ENCODE assay signal across 9 cellular contexts in genomic region chr10:32940321-32941264, GRCh38. TPM values are rescaled to one million over a fixed set of nuclear protein-coding genes. Genes with fewer than 3 reads are reported as not detected.
A peak's percentile ranks its signal among the peaks of the same experiment; 100 is the strongest.
DNase-seq lines count a peak whose midpoint lies in the region; ATAC-seq and TF ChIP-seq lines count a peak whose summit lies in the region.
"Had no signal": no experiment of that assay in that cellular context is flagged by ENCODE, and none has a peak within 500 bp of the region (broad histone marks: within the 10 kb centered on the region; RNA-seq: fewer than 3 reads in every experiment).

No MANE protein-coding gene starts in this region.

- peaks cover 22% of the 10 kb centered on the region for H3K4me1 Mint-ChIP-seq in activated T-cell treated with anti-CD3 and anti-CD28 coated beads, Interleukin-2, amount 50 U/mL, for 72 hours (ENCODE audit: low read depth)
- peaks cover 48% of the 10 kb centered on the region for H3K4me1 Mint-ChIP-seq in glutamatergic neuron (ENCODE audit: low read depth, unreplicated experiment)
- H3K4me1 Mint-ChIP-seq in activated CD8-positive, alpha-beta T cell treated with anti-CD3 and anti-CD28 coated beads for 36 hours (ENCODE audit: low read depth): peaks cover 32% of the 10 kb centered on the region

- peaks cover 100% of the 10 kb centered on the region for H3K79me2 ChIP-seq in PC-3 (ENCODE audit: low read length)

- H3K9me2 ChIP-seq in PC-3 (replicated peaks; ENCODE audit: low read length): no peaks in the 10 kb centered on the region

- POLR2A ChIA-PET in PC-3 (lab: Charles Lee; ENCODE audit: unreplicated experiment): no interaction called here
- POLR2A ChIA-PET in activated CD8-positive, alpha-beta T cell treated with anti-CD3 and anti-CD28 coated beads for 36 hours (lab: Charles Lee): no interaction called here

- peak overlapping the region; percentile 63 for H3K27ac Mint-ChIP-seq in activated T-cell treated with anti-CD3 and anti-CD28 coated beads, Interleukin-2, amount 50 U/mL, for 72 hours
- H3K27ac Mint-ChIP-seq in glutamatergic neuron (ENCODE audit: unreplicated experiment): peak overlapping the region; percentile 53
- H3K27ac Mint-ChIP-seq in activated CD8-positive, alpha-beta T cell treated with anti-CD3 and anti-CD28 coated beads for 36 hours: no peak overlapping the region

- peaks cover 18% of the 10 kb centered on the region for H3F3A ChIP-seq in PC-3 (ENCODE audit: low read length, unreplicated experiment)

- H3K9me3 ChIP-seq in PC-3 (ENCODE audit: low read length) (no peaks in the 10 kb centered on the region), tibial artery (no peaks in the 10 kb centered on the region)

- no peak overlapping the region for H3K4me3 Mint-ChIP-seq in activated T-cell treated with anti-CD3 and anti-CD28 coated beads, Interleukin-2, amount 50 U/mL, for 72 hours
- no peak overlapping the region for H3K4me3 Mint-ChIP-seq in glutamatergic neuron (ENCODE audit: unreplicated experiment)
- no peak overlapping the region for H3K4me3 Mint-ChIP-seq in activated CD8-positive, alpha-beta T cell treated with anti-CD3 and anti-CD28 coated beads for 36 hours

- peak in 1 of 2 donors; percentile 44 for ATAC-seq in activated T-cell treated with anti-CD3 and anti-CD28 coated beads, Interleukin-2, amount 50 U/mL, for 72 hours (replicated peaks in 1 of 2)
- ATAC-seq in PC-3: no peak
- no peak for ATAC-seq in activated CD8-positive, alpha-beta T cell treated with anti-CD3 and anti-CD28 coated beads for 36 hours
- no peak for ATAC-seq in HG03439 (IDR thresholded peaks at IDR 0.05; ENCODE audit: unreplicated experiment)

- no TSS peak for BruUV-seq in PC-3 (replicated peaks; lab: Mats Ljungman, UMichigan)

- no peak overlapping the region for H2AFZ ChIP-seq in PC-3 (ENCODE audit: low read length)

- H4K20me1 ChIP-seq in PC-3 (ENCODE audit: low read length): peaks cover 97% of the 10 kb centered on the region

- H3K9ac ChIP-seq in PC-3 (ENCODE audit: low read length): no peak overlapping the region

- no peaks in the 10 kb centered on the region for H3K27me3 Mint-ChIP-seq in activated T-cell treated with anti-CD3 and anti-CD28 coated beads, Interleukin-2, amount 50 U/mL, for 72 hours (ENCODE audit: low read depth)
- H3K27me3 Mint-ChIP-seq in glutamatergic neuron (ENCODE audit: unreplicated experiment): peaks cover 11% of the 10 kb centered on the region
- H3K27me3 Mint-ChIP-seq in activated CD8-positive, alpha-beta T cell treated with anti-CD3 and anti-CD28 coated beads for 36 hours: no peaks in the 10 kb centered on the region

- H3K27me3 ChIP-seq in PC-3 (ENCODE audit: low read length) (no peaks in the 10 kb centered on the region), tibial artery (no peaks in the 10 kb centered on the region)

- CTCF ChIA-PET in PC-3 (lab: Charles Lee): no interaction called here
- CTCF ChIA-PET in activated CD8-positive, alpha-beta T cell treated with anti-CD3 and anti-CD28 coated beads for 36 hours (lab: Charles Lee): interaction anchor here (1.0 kb wide), 1 partner anchor 11 kb away, joined by 3 read pairs; no protein-coding TSS in a partner anchor

- peaks cover 51% of the 10 kb centered on the region for H3K4me1 ChIP-seq in PC-3 (ENCODE audit: insufficient read depth, low read length)
- H3K4me1 ChIP-seq in tibial artery: peaks cover 0 to 99% (median 55%) of the 10 kb centered on the region in 4 donors

- peaks cover 48% of the 10 kb centered on the region for H3K36me3 ChIP-seq in PC-3 (ENCODE audit: low read depth, low read length)
- H3K36me3 ChIP-seq in tibial artery: peaks cover 0 to 6% (median 0%) of the 10 kb centered on the region in 3 donors

- TF ChIP-seq CTCF in PC-3 (conservative IDR thresholded peaks at IDR 0.05; ENCODE audit: low read depth, low read length): no peak
- TF ChIP-seq CTCF in glutamatergic neuron (IDR thresholded peaks at IDR 0.05; ENCODE audit: partially characterized antibody, unreplicated experiment): no peak
- no peak for TF ChIP-seq CTCF in tibial artery (IDR thresholded peaks at IDR 0.05)
- no peak for TF ChIP-seq CTCF in activated CD8-positive, alpha-beta T cell treated with anti-CD3 and anti-CD28 coated beads for 36 hours (IDR thresholded peaks at IDR 0.05)

- H3K27ac ChIP-seq in PC-3 (ENCODE audit: low read length) (0 out of 2 replicates have a peak overlapping the region, but pooled peaks have one; percentile 1), tibial artery (peak overlapping the region; percentile 55 to 65)

- H3K36me3 Mint-ChIP-seq in activated T-cell treated with anti-CD3 and anti-CD28 coated beads, Interleukin-2, amount 50 U/mL, for 72 hours (ENCODE audit: insufficient read depth in 2 of 2): no peaks in the 10 kb centered on the region
- H3K36me3 Mint-ChIP-seq in glutamatergic neuron (ENCODE audit: unreplicated experiment): no peaks in the 10 kb centered on the region
- peaks cover 6% of the 10 kb centered on the region for H3K36me3 Mint-ChIP-seq in activated CD8-positive, alpha-beta T cell treated with anti-CD3 and anti-CD28 coated beads for 36 hours (ENCODE audit: low read depth)

- peak overlapping the region; percentile 12 for H3K4me2 ChIP-seq in PC-3 (ENCODE audit: low read length)

- no peak for DNase-seq in activated T-cell treated with anti-CD3 and anti-CD28 coated beads, Interleukin-2, amount 50 U/mL, for 72 hours
- no peak for DNase-seq in activated T-cell treated with anti-CD3 and anti-CD28 coated beads, Interleukin-2, amount 50 U/mL, for 1 hour
- no peak for DNase-seq in PC-3
- DNase-seq in glutamatergic neuron: no peak
- DNase-seq in tibial artery: no peak
- DNase-seq in activated CD8-positive, alpha-beta T cell treated with anti-CD3 and anti-CD28 coated beads for 36 hours: no peak
- no peak for DNase-seq in NCI-H1048 (lab: John Stamatoyannopoulos, UW)
- DNase-seq: activated naive CD4-positive, alpha-beta T cell treated with anti-CD3 and anti-CD28 coated beads, Interleukin-2, amount 50 U/mL, for 16 hours had no signal

- H3K4me3 ChIP-seq in PC-3 (ENCODE audit: low read length): no peak overlapping the region
- no peak overlapping the region for H3K4me3 ChIP-seq in tibial artery

- intact Hi-C loops in PC-3 (cut with micrococcal nuclease) (no loop called here), tibial artery (cut with DNase I; ENCODE audit: low total_unique reads) (no loop called here)
- intact Hi-C loops in activated CD8-positive, alpha-beta T cell treated with anti-CD3 and anti-CD28 coated beads for 36 hours (cut with micrococcal nuclease): no loop called here

- no peaks in the 10 kb centered on the region for H3K9me3 Mint-ChIP-seq in activated T-cell treated with anti-CD3 and anti-CD28 coated beads, Interleukin-2, amount 50 U/mL, for 72 hours
- peaks cover 8% of the 10 kb centered on the region for H3K9me3 Mint-ChIP-seq in glutamatergic neuron (ENCODE audit: unreplicated experiment)
- no peaks in the 10 kb centered on the region for H3K9me3 Mint-ChIP-seq in activated CD8-positive, alpha-beta T cell treated with anti-CD3 and anti-CD28 coated beads for 36 hours

RNA-seq across cellular contexts. Expression of gene ITGB1, which starts 17.4 kb away (rescaled TPM):
- total RNA-seq in activated T-cell treated with anti-CD3 and anti-CD28 coated beads, Interleukin-2, amount 50 U/mL, for 72 hours: 10 to 100 TPM; 52.3 to 91.2 TPM
- 956 and 1,010 TPM in 2 replicates for total RNA-seq in PC-3 (2014; rRNA removed)
- total RNA-seq in glutamatergic neuron (ENCODE audit: unreplicated experiment): 263 TPM
- total RNA-seq in activated CD8-positive, alpha-beta T cell treated with anti-CD3 and anti-CD28 coated beads for 36 hours: 10 to 100 TPM; 45.1 to 45.4 TPM
